8 cellular contexts compared by ENCODE assay signal in genomic region chr20:40990542-40991120, GRCh38. TPM values are rescaled to one million over a fixed set of nuclear protein-coding genes. Genes with fewer than 3 reads are reported as not detected.
A peak's percentile ranks its signal among the peaks of the same experiment; 100 is the strongest.
DNase-seq lines count a peak whose midpoint lies in the region; TF ChIP-seq lines count a peak whose summit lies in the region.

No MANE protein-coding gene starts in this region.

- H2BK12ac ChIP-seq in H9 (ENCODE audit: insufficient read length, low read depth, low read length): no peak overlapping the region

- no peak overlapping the region for H3K4me3 Mint-ChIP-seq in H9

- H3K79me1 ChIP-seq in H9 (ENCODE audit: insufficient read depth, low read depth, low read length, poor library complexity, severe bottlenecking): no peaks in the 10 kb centered on the region

- peak overlapping the region in 1 of 3 experiments; percentile 57; a peak in 2 of 7 replicates for H3K27ac Mint-ChIP-seq in H9

- H3K4me3 ChIP-seq in MM.1S (ENCODE audit: low read length) (0 out of 2 replicates have a peak overlapping the region, but pooled peaks have one; percentile 5), foreskin fibroblast (ENCODE audit: low read depth in 1 of 2, low read length in 2 of 2) (no peak overlapping the region), tibial artery (no peak overlapping the region)

- no peaks in the 10 kb centered on the region for H3K36me3 ChIP-seq in MM.1S (replicated peaks; ENCODE audit: insufficient read depth, low read length)
- no peaks in the 10 kb centered on the region for H3K36me3 ChIP-seq in tibial artery

- H3K9me2 ChIP-seq in MM.1S (replicated peaks; ENCODE audit: insufficient read depth, low read length): no peaks in the 10 kb centered on the region

- H4K20me1 ChIP-seq in H9 (ENCODE audit: control insufficient read depth, insufficient read depth, insufficient read length) (no peaks in the 10 kb centered on the region), MM.1S (ENCODE audit: insufficient read depth, low read length) (no peaks in the 10 kb centered on the region)

- no CpG with 5 or more reads among the region's 10 CpGs for WGBS in H9 (ENCODE audit: extremely low coverage, insufficient read length, low lambda C conversion rate)

- H3K4me2 ChIP-seq in H9 (ENCODE audit: insufficient read depth, insufficient read length, low read length) (no peak overlapping the region), MM.1S (ENCODE audit: low read depth, low read length) (peak overlapping the region; percentile 61)

- peak; percentile 90 for DNase-seq in EL
- peak; percentile 90 for DNase-seq in H9
- DNase-seq in MM.1S: peak; percentile 84
- peak; percentile 70 to 85 for DNase-seq in SHP77 (lab: John Stamatoyannopoulos, UW)
- DNase-seq in activated T-helper 9 cell treated with anti-CD3 and anti-CD28 coated beads, Interleukin-2, amount 50 U/mL, for 16 hours (ENCODE audit: low read depth): peak; percentile 40
- DNase-seq in foreskin fibroblast: peak; percentile 78 to 93
- peak; percentile 56 for DNase-seq in occipital lobe (lab: John Stamatoyannopoulos, UW)
- peak; percentile 84 to 88 for DNase-seq in tibial artery

- no peak overlapping the region for H3K56ac ChIP-seq in H9 (ENCODE audit: insufficient read length, low read depth, low read length)

- H3K27me3 ChIP-seq in H9 (ENCODE audit: insufficient read depth, low read length) (no peaks in the 10 kb centered on the region), MM.1S (replicated peaks; ENCODE audit: insufficient read depth, low read length) (no peaks in the 10 kb centered on the region), tibial artery (no peaks in the 10 kb centered on the region)

- no peak overlapping the region for H3K27ac ChIP-seq in H9 (ENCODE audit: insufficient read length, low read depth, low read length)
- H3K27ac ChIP-seq in MM.1S (ENCODE audit: low read length): peak overlapping the region; percentile 72; the same call in 1 of the 2 replicates
- no peak overlapping the region for H3K27ac ChIP-seq in tibial artery

- TF ChIP-seq CTCF in H9 (conservative IDR thresholded peaks at IDR 0.05) (peak; percentile 83), MM.1S (IDR thresholded peaks at IDR 0.05; ENCODE audit: low read length) (peak; percentile 88), foreskin fibroblast (IDR thresholded peaks at IDR 0.05; ENCODE audit: low read depth, low read length) (peak; percentile 88), tibial artery (IDR thresholded peaks at IDR 0.05) (peak; percentile 78 to 86)

- H2BK15ac ChIP-seq in H9 (ENCODE audit: low read depth, low read length): no peak overlapping the region

- H3K4ac ChIP-seq in H9 (ENCODE audit: low read depth, low read length): no peak overlapping the region

- H3K23ac ChIP-seq in H9 (ENCODE audit: insufficient read length, low read depth, low read length): no peak overlapping the region

- H2AK5ac ChIP-seq in H9 (ENCODE audit: insufficient read length, low read length): no peak overlapping the region

- H2AFZ ChIP-seq in H9 (ENCODE audit: low read length): no peak overlapping the region
- H2AFZ ChIP-seq in MM.1S (ENCODE audit: low read length): peak overlapping the region; percentile 60

- no peaks in the 10 kb centered on the region for H3K36me3 Mint-ChIP-seq in H9 (ENCODE audit: insufficient read depth in 1 of 3, low read depth in 3 of 3)

- no peak overlapping the region for H4K5ac ChIP-seq in H9 (ENCODE audit: insufficient read length, low read depth, low read length)

- no peaks in the 10 kb centered on the region for H3K79me2 ChIP-seq in H9 (ENCODE audit: insufficient read depth, low read length)
- H3K79me2 ChIP-seq in MM.1S (ENCODE audit: low read length): no peaks in the 10 kb centered on the region

- no peaks in the 10 kb centered on the region for H3K23me2 ChIP-seq in H9 (ENCODE audit: insufficient read length, low read depth, low read length, poor library complexity, severe bottlenecking)

- peak overlapping the region; percentile 23 for H3K18ac ChIP-seq in H9 (ENCODE audit: insufficient read length, low read depth, low read length)

- no peak overlapping the region for H3T11ph ChIP-seq in H9 (ENCODE audit: low read length)

- peaks cover 5 to 12% of the 10 kb centered on the region in 2 experiments; a peak in 2 of 4 replicates for H3K4me1 Mint-ChIP-seq in H9

- no peak overlapping the region for H3K9ac ChIP-seq in H9 (ENCODE audit: extremely low read depth, insufficient read length, low read length)
- H3K9ac ChIP-seq in MM.1S (ENCODE audit: low read length): peak overlapping the region; percentile 17; the same call in 1 of the 2 replicates

- peaks cover 4% of the 10 kb centered on the region; the same call in 1 of the 2 replicates for H3K27me3 Mint-ChIP-seq in H9 (ENCODE audit: low read depth)

- peaks cover 33% of the 10 kb centered on the region for H3F3A ChIP-seq in MM.1S (ENCODE audit: insufficient read depth, low read length)

- peaks cover 0 to under 1% of the 10 kb centered on the region in 2 experiments; a peak in 2 of 5 replicates for H3K9me3 Mint-ChIP-seq in H9

- no peak overlapping the region for H4K8ac ChIP-seq in H9 (replicated peaks; ENCODE audit: insufficient read length, low read depth, low read length)

- H3K9me3 ChIP-seq in H9 (ENCODE audit: control insufficient read depth, low read depth, low read length): no peaks in the 10 kb centered on the region
- no peaks in the 10 kb centered on the region for H3K9me3 ChIP-seq in MM.1S (replicated peaks; ENCODE audit: insufficient read depth, low read length)
- H3K9me3 ChIP-seq in tibial artery: no peaks in the 10 kb centered on the region

- H3K14ac ChIP-seq in H9 (ENCODE audit: insufficient read depth, low read length): no peak overlapping the region

- no peak overlapping the region for H2BK20ac ChIP-seq in H9 (ENCODE audit: low read depth, low read length, poor library complexity, severe bottlenecking)

- intact Hi-C loops in tibial artery (cut with DNase I; ENCODE audit: low total_unique reads): loop anchor here (2.0 kb wide), 1 partner anchor 104 kb away; no protein-coding TSS in a partner anchor

- H2BK120ac ChIP-seq in H9 (ENCODE audit: low read depth, low read length, poor library complexity, severe bottlenecking): no peak overlapping the region

- H3K4me1 ChIP-seq in H9 (ENCODE audit: insufficient read depth, low read length): no peaks in the 10 kb centered on the region
- H3K4me1 ChIP-seq in MM.1S (ENCODE audit: low read length): peaks cover 32% of the 10 kb centered on the region
- peaks cover 0 to 7% (median 2%) of the 10 kb centered on the region in 4 donors for H3K4me1 ChIP-seq in tibial artery

- H2BK5ac ChIP-seq in H9 (ENCODE audit: insufficient read length, low read length): no peak overlapping the region

- H4K91ac ChIP-seq in H9 (ENCODE audit: insufficient read length, low read depth, low read length): no peak overlapping the region

RNA-seq across cellular contexts. Expression of gene TOP1, which starts 38.0 kb away (rescaled TPM):
- total RNA-seq in H9 (2021) (96.4 and 98.5 TPM in 2 replicates), occipital lobe (26.2 TPM)

Comparison
In these comparisons a context has a peak if more than half of its experiments do, and no peak if none do; other contexts are left out.
1. DNase-seq: peak in every context shown above with its lines; median percentile 90 in EL; 90 in H9; 86 in tibial artery; 86 in foreskin fibroblast; 84 in MM.1S; 78 in SHP77; 56 in occipital lobe; 40 in activated T-helper 9 cell treated with anti-CD3 and anti-CD28 coated beads, Interleukin-2, amount 50 U/mL, for 16 hours.